Comparison of ENCODE assay signal across 3 cellular contexts in genomic region chr1:93703649-93704048, GRCh38.
TF ChIP-seq lines count a peak whose summit lies in the region.

No MANE protein-coding gene starts in this region.

TF ChIP-seq in SK-N-SH, 30 proteins besides CTCF, POLR2A, EP300 and RAD21:
- TF ChIP-seq NFIC (IDR thresholded peaks at IDR 0.05; ENCODE audit: borderline replicate concordance) (no peak), IRF3 (IDR thresholded peaks at IDR 0.05; ENCODE audit: low read depth, low read length) (no peak), SMC3 (IDR thresholded peaks at IDR 0.05; ENCODE audit: low read depth, low read length) (no peak), SIN3A (IDR thresholded peaks at IDR 0.05; ENCODE audit: borderline replicate concordance, low read depth, low read length) (no peak), GATA2 (CRISPR knock-in tag; IDR thresholded peaks at IDR 0.05) (no peak), RFX5 (IDR thresholded peaks at IDR 0.05; ENCODE audit: low read length) (no peak), RCOR1 (IDR thresholded peaks at IDR 0.05; ENCODE audit: low read length) (no peak), FOXM1 (IDR thresholded peaks at IDR 0.05; ENCODE audit: low read depth) (no peak), FOXJ3 (CRISPR knock-in tag; IDR thresholded peaks at IDR 0.05) (no peak), PBX3 (IDR thresholded peaks at IDR 0.05) (peak; percentile 74), MAX (IDR thresholded peaks at IDR 0.05; ENCODE audit: low read depth) (no peak), MEF2A (IDR thresholded peaks at IDR 0.05; ENCODE audit: borderline replicate concordance, low read depth) (no peak), JUND (IDR thresholded peaks at IDR 0.05) (peak; percentile 31), POLR2AphosphoS5 (IDR thresholded peaks at IDR 0.05; ENCODE audit: low read depth, low read length) (peak; percentile 34; the same call in 1 of the 2 replicates), ZBTB33 (IDR thresholded peaks at IDR 0.05; ENCODE audit: borderline replicate concordance, low read depth) (no peak), TCF12 (IDR thresholded peaks at IDR 0.05) (peak; percentile 88), FOSL2 (IDR thresholded peaks at IDR 0.05; ENCODE audit: borderline replicate concordance, low read depth) (peak; percentile 30; the same call in 1 of the 2 replicates)
TF ChIP-seq in SK-N-SH: peak in this region for 5.

TF ChIP-seq in SK-N-SH treated with all-trans-retinoic acid at 6 μM for 48 hours, 23 proteins besides CTCF, POLR2A, EP300 and RAD21:
- TF ChIP-seq RARB (CRISPR knock-in tag; IDR thresholded peaks at IDR 0.05) (no peak), ZFP30 (CRISPR knock-in tag; IDR thresholded peaks at IDR 0.05) (no peak), GLIS3 (CRISPR knock-in tag; IDR thresholded peaks at IDR 0.05) (no peak), PPARA (CRISPR knock-in tag; IDR thresholded peaks at IDR 0.05; ENCODE audit: borderline replicate concordance) (no peak), POU6F1 (CRISPR knock-in tag; IDR thresholded peaks at IDR 0.05; ENCODE audit: borderline replicate concordance, low read depth) (no peak)

TF ChIP-seq in K562, 482 proteins besides CTCF, POLR2A, EP300 and RAD21:
- TF ChIP-seq SRSF9 (IDR thresholded peaks at IDR 0.05; ENCODE audit: borderline replicate concordance, low read depth, low read length) (no peak), NFE2 (IDR thresholded peaks at IDR 0.05; ENCODE audit: low read depth) (peak; percentile 74), CBFA2T3 (IDR thresholded peaks at IDR 0.05) (peak; percentile 36; the same call in 1 of the 2 replicates), MAFG (tag; conservative IDR thresholded peaks at IDR 0.05) (0 out of 2 replicates have a peak, but pooled peaks have one; percentile 6), MEIS2 (IDR thresholded peaks at IDR 0.05; ENCODE audit: partially characterized antibody) (peak; percentile 78), C11orf30 (IDR thresholded peaks at IDR 0.05; ENCODE audit: low read depth) (peak; percentile 31; the same call in 1 of the 2 replicates), CREM (IDR thresholded peaks at IDR 0.05; ENCODE audit: low read depth) (peak; percentile 24; the same call in 1 of the 2 replicates), ZNF57 (CRISPR knock-in tag; IDR thresholded peaks at IDR 0.05) (no peak), PKNOX1 (IDR thresholded peaks at IDR 0.05) (peak; percentile 52; the same call in 1 of the 2 replicates), ZNF277 (CRISPR knock-in tag; IDR thresholded peaks at IDR 0.05; ENCODE audit: borderline replicate concordance) (no peak), ZNF316 (IDR thresholded peaks at IDR 0.05) (peak; percentile 12; the same call in 1 of the 2 replicates), TCF3 (CRISPR knock-in tag; IDR thresholded peaks at IDR 0.05) (peak; percentile 36; the same call in 1 of the 2 replicates), PBX2 (CRISPR knock-in tag; IDR thresholded peaks at IDR 0.05; ENCODE audit: low read depth) (no peak), PBX2 (tag; conservative IDR thresholded peaks at IDR 0.05; ENCODE audit: low read depth) (peak; percentile 50; the same call in 1 of the 2 replicates), NRF1 (conservative IDR thresholded peaks at IDR 0.05 in 1 of 2, IDR thresholded peaks at IDR 0.05 in 1 of 2) (no peak), SMAD4 (CRISPR knock-in tag; conservative IDR thresholded peaks at IDR 0.05) (peak; percentile 47), PML (IDR thresholded peaks at IDR 0.05; ENCODE audit: low read length) (no peak)
